Comparison of ENCODE assay signal across 1 cellular context in the genomic region with DNA sequence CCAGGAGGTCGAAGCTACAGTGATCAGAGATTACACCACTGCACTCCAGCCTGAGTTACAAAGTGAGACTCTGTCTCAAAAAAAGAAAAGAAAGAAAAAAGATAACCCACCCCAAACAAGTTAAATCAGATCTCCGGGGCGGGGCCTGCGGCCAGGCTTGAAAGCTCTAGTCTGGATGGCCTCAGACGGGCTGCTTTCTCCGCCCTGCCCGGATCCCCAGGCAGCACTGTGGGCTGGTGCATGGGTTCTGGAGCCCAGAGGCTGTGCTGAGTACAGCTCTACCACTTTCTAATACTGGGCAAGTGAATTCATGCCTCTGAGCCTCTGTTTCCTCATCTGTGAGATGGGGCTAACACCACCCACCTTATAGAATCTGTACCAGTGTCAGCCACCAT.
TF ChIP-seq lines count a peak whose summit lies in the region.

No MANE protein-coding gene starts in this region.

TF ChIP-seq in GM23338, 12 proteins besides CTCF, POLR2A, EP300 and RAD21 (continued from another document):
- TF ChIP-seq REST (IDR thresholded peaks at IDR 0.05; ENCODE audit: unreplicated experiment) (no peak), NANOG (IDR thresholded peaks at IDR 0.05; ENCODE audit: borderline replicate concordance) (no peak)
- TF ChIP-seq, protein P1, sequence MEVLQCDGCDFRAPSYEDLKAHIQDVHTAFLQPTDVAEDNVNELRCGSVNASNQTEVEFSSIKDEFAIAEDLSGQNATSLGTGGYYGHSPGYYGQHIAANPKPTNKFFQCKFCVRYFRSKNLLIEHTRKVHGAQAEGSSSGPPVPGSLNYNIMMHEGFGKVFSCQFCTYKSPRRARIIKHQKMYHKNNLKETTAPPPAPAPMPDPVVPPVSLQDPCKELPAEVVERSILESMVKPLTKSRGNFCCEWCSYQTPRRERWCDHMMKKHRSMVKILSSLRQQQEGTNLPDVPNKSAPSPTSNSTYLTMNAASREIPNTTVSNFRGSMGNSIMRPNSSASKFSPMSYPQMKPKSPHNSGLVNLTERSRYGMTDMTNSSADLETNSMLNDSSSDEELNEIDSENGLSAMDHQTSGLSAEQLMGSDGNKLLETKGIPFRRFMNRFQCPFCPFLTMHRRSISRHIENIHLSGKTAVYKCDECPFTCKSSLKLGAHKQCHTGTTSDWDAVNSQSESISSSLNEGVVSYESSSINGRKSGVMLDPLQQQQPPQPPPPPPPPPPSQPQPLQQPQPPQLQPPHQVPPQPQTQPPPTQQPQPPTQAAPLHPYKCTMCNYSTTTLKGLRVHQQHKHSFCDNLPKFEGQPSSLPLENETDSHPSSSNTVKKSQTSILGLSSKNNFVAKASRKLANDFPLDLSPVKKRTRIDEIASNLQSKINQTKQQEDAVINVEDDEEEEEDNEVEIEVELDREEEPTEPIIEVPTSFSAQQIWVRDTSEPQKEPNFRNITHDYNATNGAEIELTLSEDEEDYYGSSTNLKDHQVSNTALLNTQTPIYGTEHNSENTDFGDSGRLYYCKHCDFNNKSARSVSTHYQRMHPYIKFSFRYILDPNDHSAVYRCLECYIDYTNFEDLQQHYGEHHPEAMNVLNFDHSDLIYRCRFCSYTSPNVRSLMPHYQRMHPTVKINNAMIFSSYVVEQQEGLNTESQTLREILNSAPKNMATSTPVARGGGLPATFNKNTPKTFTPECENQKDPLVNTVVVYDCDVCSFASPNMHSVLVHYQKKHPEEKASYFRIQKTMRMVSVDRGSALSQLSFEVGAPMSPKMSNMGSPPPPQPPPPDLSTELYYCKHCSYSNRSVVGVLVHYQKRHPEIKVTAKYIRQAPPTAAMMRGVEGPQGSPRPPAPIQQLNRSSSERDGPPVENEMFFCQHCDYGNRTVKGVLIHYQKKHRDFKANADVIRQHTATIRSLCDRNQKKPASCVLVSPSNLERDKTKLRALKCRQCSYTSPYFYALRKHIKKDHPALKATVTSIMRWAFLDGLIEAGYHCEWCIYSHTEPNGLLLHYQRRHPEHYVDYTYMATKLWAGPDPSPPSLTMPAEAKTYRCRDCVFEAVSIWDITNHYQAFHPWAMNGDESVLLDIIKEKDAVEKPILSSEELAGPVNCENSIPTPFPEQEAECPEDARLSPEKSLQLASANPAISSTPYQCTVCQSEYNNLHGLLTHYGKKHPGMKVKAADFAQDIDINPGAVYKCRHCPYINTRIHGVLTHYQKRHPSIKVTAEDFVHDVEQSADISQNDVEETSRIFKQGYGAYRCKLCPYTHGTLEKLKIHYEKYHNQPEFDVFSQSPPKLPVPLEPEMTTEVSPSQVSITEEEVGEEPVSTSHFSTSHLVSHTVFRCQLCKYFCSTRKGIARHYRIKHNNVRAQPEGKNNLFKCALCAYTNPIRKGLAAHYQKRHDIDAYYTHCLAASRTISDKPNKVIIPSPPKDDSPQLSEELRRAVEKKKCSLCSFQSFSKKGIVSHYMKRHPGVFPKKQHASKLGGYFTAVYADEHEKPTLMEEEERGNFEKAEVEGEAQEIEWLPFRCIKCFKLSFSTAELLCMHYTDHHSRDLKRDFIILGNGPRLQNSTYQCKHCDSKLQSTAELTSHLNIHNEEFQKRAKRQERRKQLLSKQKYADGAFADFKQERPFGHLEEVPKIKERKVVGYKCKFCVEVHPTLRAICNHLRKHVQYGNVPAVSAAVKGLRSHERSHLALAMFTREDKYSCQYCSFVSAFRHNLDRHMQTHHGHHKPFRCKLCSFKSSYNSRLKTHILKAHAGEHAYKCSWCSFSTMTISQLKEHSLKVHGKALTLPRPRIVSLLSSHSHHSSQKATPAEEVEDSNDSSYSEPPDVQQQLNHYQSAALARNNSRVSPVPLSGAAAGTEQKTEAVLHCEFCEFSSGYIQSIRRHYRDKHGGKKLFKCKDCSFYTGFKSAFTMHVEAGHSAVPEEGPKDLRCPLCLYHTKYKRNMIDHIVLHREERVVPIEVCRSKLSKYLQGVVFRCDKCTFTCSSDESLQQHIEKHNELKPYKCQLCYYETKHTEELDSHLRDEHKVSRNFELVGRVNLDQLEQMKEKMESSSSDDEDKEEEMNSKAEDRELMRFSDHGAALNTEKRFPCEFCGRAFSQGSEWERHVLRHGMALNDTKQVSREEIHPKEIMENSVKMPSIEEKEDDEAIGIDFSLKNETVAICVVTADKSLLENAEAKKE (CRISPR knock-in tag; IDR thresholded peaks at IDR 0.05), result no peak
